ENCODE assay signal across 14 cellular contexts in the genomic region with DNA sequence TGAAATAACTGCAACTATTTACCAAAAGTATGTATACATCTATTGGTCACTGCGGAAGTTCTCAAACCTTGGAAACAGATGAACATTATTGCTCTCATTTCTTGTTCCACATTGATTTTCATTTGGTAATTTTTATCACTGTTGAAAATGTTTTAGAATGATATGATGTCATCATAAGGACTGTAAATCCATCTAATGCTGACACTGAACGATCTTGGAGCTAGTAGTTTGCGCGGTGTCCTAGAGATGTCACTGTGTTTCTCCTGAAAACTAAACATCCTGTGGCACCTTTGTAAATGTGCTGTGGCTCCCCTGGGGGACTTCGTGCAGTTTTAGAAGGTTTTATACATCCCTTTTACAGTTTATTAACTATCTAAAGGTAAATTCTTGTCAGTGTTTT.
"Had no signal": no experiment of that assay in that cellular context is flagged by ENCODE, and none has a peak within 500 bp of the region (broad histone marks: within the 10 kb centered on the region; RNA-seq: fewer than 3 reads in every experiment).

No MANE protein-coding gene starts in this region.

- H3K4me3 Mint-ChIP-seq: naive thymus-derived CD4-positive, alpha-beta T cell; nephron progenitor cell had no signal

- H3K27ac ChIP-seq: heart left ventricle, sigmoid colon, skin epidermis had no signal

- H3K4me3 ChIP-seq: heart left ventricle, sigmoid colon, skin epidermis had no signal

- H3K9me3 Mint-ChIP-seq: naive thymus-derived CD4-positive, alpha-beta T cell had no signal

- H3K27ac Mint-ChIP-seq: naive thymus-derived CD4-positive, alpha-beta T cell; nephron progenitor cell had no signal

- H3K36me3 ChIP-seq: heart left ventricle, sigmoid colon had no signal

- H3K9me3 ChIP-seq: heart left ventricle, sigmoid colon had no signal

- ATAC-seq: esophagus mucosa; heart left ventricle; left colon; naive thymus-derived CD4-positive, alpha-beta T cell had no signal

- H3K36me3 Mint-ChIP-seq: naive thymus-derived CD4-positive, alpha-beta T cell had no signal

- DNase-seq: cortex of kidney; effector memory CD4-positive, alpha-beta T cell; heart left ventricle; hippocampal formation; left colon; mesendoderm; naive thymus-derived CD4-positive, alpha-beta T cell; nephron progenitor cell; posterior cingulate gyrus; sigmoid colon; stimulated activated naive CD4-positive, alpha-beta T cell treated with Interleukin-2 at 50 U/mL for 16 hours; trophoblast cell had no signal

- H3K27me3 ChIP-seq: sigmoid colon had no signal
